Comparison of ENCODE assay signal across 18 cellular contexts in the genomic region with DNA sequence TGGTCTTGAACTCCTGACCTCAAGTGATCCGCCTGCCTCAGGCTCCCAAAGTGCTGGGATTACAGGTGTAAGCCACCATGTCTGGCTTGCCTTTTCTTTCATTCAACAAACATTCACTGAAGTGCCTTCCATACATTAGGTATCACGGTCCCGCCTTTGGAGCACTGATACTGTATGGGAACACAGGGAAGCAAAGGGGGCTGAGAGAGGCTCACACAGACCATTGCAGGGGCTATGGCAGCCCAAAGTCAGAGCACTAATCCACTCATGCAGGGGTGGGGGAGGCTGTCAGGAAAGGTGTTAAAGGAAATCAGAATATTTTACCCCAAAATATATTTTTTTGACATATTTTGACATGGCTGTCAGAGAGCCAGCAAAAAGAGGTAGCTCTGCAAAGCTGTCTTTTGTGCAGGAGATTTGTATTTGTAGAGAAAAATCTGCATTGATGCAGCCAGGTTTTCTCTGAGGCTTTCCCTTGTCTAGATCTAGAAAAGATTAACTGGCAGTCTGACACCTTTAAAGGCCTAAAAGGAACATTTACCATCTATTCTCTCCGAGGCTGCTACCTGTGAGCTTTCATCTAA. TPM values are rescaled to one million over a fixed set of nuclear protein-coding genes. Genes with fewer than 3 reads are reported as not detected.
DNase-seq lines count a peak whose midpoint lies in the region; ATAC-seq, FAIRE-seq and TF ChIP-seq lines count a peak whose summit lies in the region.
"Had no signal": no experiment of that assay in that cellular context is flagged by ENCODE, and none has a peak within 500 bp of the region (broad histone marks: within the 10 kb centered on the region; RNA-seq: fewer than 3 reads in every experiment).

No MANE protein-coding gene starts in this region.

- 0 out of 2 replicates have a peak overlapping the region, but pooled peaks have one; percentile 60 for H2BK12ac ChIP-seq in H1 (ENCODE audit: low read depth, low read length)

- H3K79me1 ChIP-seq in IMR-90 (ENCODE audit: low read depth in 1 of 2, low read length in 2 of 2) (peaks cover 0 to 6% of the 10 kb centered on the region in 2 experiments; a peak in 2 of 4 replicates), H1 (ENCODE audit: low read depth, low read length) (no peaks in the 10 kb centered on the region)

- no peak for FAIRE-seq in H1 (lab: Jason Lieb, UNC)
- FAIRE-seq: HepG2 had no signal

- no peaks in the 10 kb centered on the region for H3K79me2 ChIP-seq in H1 (ENCODE audit: control insufficient read depth in 1 of 2, insufficient read depth in 2 of 2, low read length in 2 of 2)
- H3K79me2 ChIP-seq in OCI-LY7 (ENCODE audit: insufficient read depth, low read depth, low read length): no peaks in the 10 kb centered on the region

- BruUV-seq in IMR-90 (replicated peaks; lab: Mats Ljungman, UMichigan) (no TSS peak), OCI-LY7 (replicated peaks; lab: Mats Ljungman, UMichigan) (no TSS peak)

- H2BK5ac ChIP-seq in IMR-90 (ENCODE audit: low read depth, low read length, poor library complexity, severe bottlenecking): peak overlapping the region; percentile 100
- H2BK5ac ChIP-seq in H1 (ENCODE audit: low read depth, low read length): no peak overlapping the region

- TF ChIP-seq POLR2A in IMR-90 (IDR thresholded peaks at IDR 0.05; ENCODE audit: low read depth, low read length) (no peak), H1 (IDR thresholded peaks at IDR 0.05; ENCODE audit: control extremely low read depth in 1 of 2, low read depth in 2 of 2, low read length in 2 of 2) (no peak)

- H3K18ac ChIP-seq in IMR-90 (ENCODE audit: low read depth, low read length) (peak overlapping the region; percentile 96), H1 (ENCODE audit: extremely low read depth, low read length) (0 out of 2 replicates have a peak overlapping the region, but pooled peaks have one; percentile 9)

- H3K9ac ChIP-seq in IMR-90 (ENCODE audit: low read depth, low read length): no peak overlapping the region
- H3K9ac ChIP-seq in H1 (replicated peaks in 1 of 4; ENCODE audit: extremely low read depth in 1 of 4, low read depth in 3 of 4, low read length in 3 of 4): no peak overlapping the region
- H3K9ac ChIP-seq: BLaER1 had no signal

- peak overlapping the region; percentile 100 for H2BK120ac ChIP-seq in IMR-90 (ENCODE audit: low read depth, low read length)
- no peak overlapping the region for H2BK120ac ChIP-seq in H1 (replicated peaks; ENCODE audit: low read depth, low read length)

- H3K56ac ChIP-seq in IMR-90 (ENCODE audit: extremely low read depth, insufficient read depth, low read length) (0 out of 2 replicates have a peak overlapping the region, but pooled peaks have one; percentile 63), H1 (replicated peaks; ENCODE audit: insufficient read length, low read depth, low read length) (no peak overlapping the region)

- CTCF ChIA-PET in IMR-90 (lab: Yijun Ruan, JAX): interaction anchor here (0.6 kb wide), 1 partner anchor 104 kb away, joined by 5 read pairs; no protein-coding TSS in a partner anchor
- CTCF ChIA-PET in H1 (lab: Charles Lee; ENCODE audit: partially characterized antibody): interaction anchor here (0.8 to 1.9 kb wide), 8 partner anchors 9 to 90 kb away, joined by 3 to 5 read pairs (median 4); no protein-coding TSS in a partner anchor
- CTCF ChIA-PET in OCI-LY7 (lab: Charles Lee; ENCODE audit: unreplicated experiment): no interaction called here

- H3K9me3 ChIP-seq in IMR-90 (ENCODE audit: control insufficient read depth, insufficient read depth, low read length) (no peaks in the 10 kb centered on the region), H1 (ENCODE audit: insufficient read depth in 2 of 2, low read depth in 1 of 2, low read length in 1 of 2) (no peaks in the 10 kb centered on the region), psoas muscle (no peaks in the 10 kb centered on the region), OCI-LY7 (ENCODE audit: low read length) (no peaks in the 10 kb centered on the region)
- H3K9me3 ChIP-seq: BLaER1 had no signal

- H3K27ac ChIP-seq in IMR-90 (ENCODE audit: insufficient read depth, low read length) (peak overlapping the region; percentile 99), H1 (ENCODE audit: low read depth, low read length) (no peak overlapping the region), psoas muscle (peak overlapping the region; percentile 83), OCI-LY7 (ENCODE audit: low read depth, low read length, poor library complexity, severe bottlenecking) (no peak overlapping the region)
- H3K27ac ChIP-seq: BLaER1 had no signal

- peak overlapping the region; percentile 57 for H4K5ac ChIP-seq in IMR-90 (ENCODE audit: low read depth, low read length)
- H4K5ac ChIP-seq in H1 (ENCODE audit: insufficient read length, low read depth, low read length): no peak overlapping the region

- TF ChIP-seq RAD21 in IMR-90 (IDR thresholded peaks at IDR 0.05; ENCODE audit: low read length) (no peak), H1 (IDR thresholded peaks at IDR 0.05 in 1 of 2, conservative IDR thresholded peaks at IDR 0.05 in 1 of 2; ENCODE audit: low read depth in 2 of 2, low read length in 2 of 2) (no peak)

- H4K20me1 ChIP-seq in IMR-90 (ENCODE audit: insufficient read depth, low read length): no peaks in the 10 kb centered on the region
- H4K20me1 ChIP-seq in H1 (replicated peaks in 1 of 2; ENCODE audit: control insufficient read depth in 1 of 2, insufficient read depth in 2 of 2, low read length in 2 of 2): peaks cover 0 to 2% of the 10 kb centered on the region in 2 experiments
- no peaks in the 10 kb centered on the region for H4K20me1 ChIP-seq in OCI-LY7 (ENCODE audit: insufficient read depth, low read length)

- H3K14ac ChIP-seq in IMR-90 (replicated peaks; ENCODE audit: low read depth, low read length): no peak overlapping the region; the same call in 1 of the 2 replicates
- H3K14ac ChIP-seq in H1 (ENCODE audit: insufficient read length): no peak overlapping the region

- H3K27ac Mint-ChIP-seq in type B pancreatic cell: peak overlapping the region; percentile 20

- peaks cover 19% of the 10 kb centered on the region for H3K36me3 Mint-ChIP-seq in type B pancreatic cell

- no peak for ATAC-seq in IMR-90 (ENCODE audit: low read depth)
- no peak for ATAC-seq in psoas muscle
- ATAC-seq: HepG2 had no signal

- dilution Hi-C loops in IMR-90 (cut with HindIII; ENCODE audit: low sequenced_read_pairs, unreplicated experiment): no loop called here

- H3K4me3 Mint-ChIP-seq in type B pancreatic cell: no peak overlapping the region

- H3K9me1 ChIP-seq in IMR-90 (ENCODE audit: insufficient read depth, low read length): peaks cover 32% of the 10 kb centered on the region

- H2AK9ac ChIP-seq in IMR-90 (replicated peaks; ENCODE audit: low read depth, low read length, poor library complexity): no peak overlapping the region

- no peak for DNase-seq in IMR-90
- DNase-seq in H1 (ENCODE audit: low read depth in 1 of 2, low spot score in 2 of 2): no peak
- no peak for DNase-seq in psoas muscle
- no peak for DNase-seq in type B pancreatic cell (ENCODE audit: extremely low spot score, unreplicated experiment)
- DNase-seq in HuH-7 (ENCODE audit: low spot score): no peak
- no peak for DNase-seq in NCI-H187 (lab: John Stamatoyannopoulos, UW)
- DNase-seq in OCI-LY7 (ENCODE audit: low spot score): no peak
- DNase-seq: DMS153, EL, H7, Karpas-422, MM.1S, NCI-H1417, NCI-H2029 treated with DMSO at 0.1 percent for 48 hours, NCI-H510A treated with DMSO at 0.1 percent for 48 hours, RPMI8226 had no signal

- H2BK15ac ChIP-seq in IMR-90 (ENCODE audit: low read depth, low read length) (peak overlapping the region; percentile 80; the same call in 2 of the 3 replicates), H1 (ENCODE audit: low read length) (no peak overlapping the region)

- H3K27me3 Mint-ChIP-seq in type B pancreatic cell: no peaks in the 10 kb centered on the region

- no peak for TF ChIP-seq EP300 in H1 (IDR thresholded peaks at IDR 0.05; ENCODE audit: borderline replicate concordance in 1 of 2, low read depth in 2 of 2, low read length in 2 of 2)

- H3K23me2 ChIP-seq in H1 (ENCODE audit: low read depth, low read length): no peaks in the 10 kb centered on the region

- peak overlapping the region; percentile 99 for H4K91ac ChIP-seq in IMR-90 (ENCODE audit: insufficient read depth, low read depth, low read length)
- H4K91ac ChIP-seq in H1 (replicated peaks; ENCODE audit: insufficient read length, low read length): no peak overlapping the region

- in situ Hi-C loops in IMR-90 (cut with MboI; ENCODE audit: low sequenced_read_pairs): no loop called here

- peaks cover under 1% of the 10 kb centered on the region for H3K4me1 Mint-ChIP-seq in type B pancreatic cell (ENCODE audit: unreplicated experiment)

- H3K9me2 ChIP-seq in OCI-LY7 (ENCODE audit: insufficient read depth, low read length): no peaks in the 10 kb centered on the region

- no peaks in the 10 kb centered on the region for H3K36me3 ChIP-seq in IMR-90 (ENCODE audit: control insufficient read depth, insufficient read depth, low read length)
- H3K36me3 ChIP-seq in H1 (ENCODE audit: control insufficient read depth in 2 of 4, insufficient read depth in 4 of 4, low read length in 3 of 4): no peaks in the 10 kb centered on the region; a peak in 1 of 8 replicates
- H3K36me3 ChIP-seq in psoas muscle (ENCODE audit: insufficient read depth in 1 of 2, low read depth in 1 of 2): peaks cover 0 to 49% of the 10 kb centered on the region in 2 donors
- no peaks in the 10 kb centered on the region for H3K36me3 ChIP-seq in OCI-LY7 (ENCODE audit: insufficient read depth, low read length)

- no peak overlapping the region for H3K4me3 ChIP-seq in IMR-90 (ENCODE audit: insufficient read depth, low read depth, low read length)
- no peak overlapping the region for H3K4me3 ChIP-seq in H1 (ENCODE audit: extremely low read depth in 1 of 4, insufficient read depth in 2 of 4, low read depth in 3 of 4, low read length in 4 of 4)
- H3K4me3 ChIP-seq in psoas muscle: no peak overlapping the region
- no peak overlapping the region for H3K4me3 ChIP-seq in OCI-LY7 (ENCODE audit: low read depth, low read length, poor library complexity, severe bottlenecking)
- H3K4me3 ChIP-seq: BLaER1 had no signal

- H2AK5ac ChIP-seq in IMR-90 (ENCODE audit: low read depth, low read length) (peak overlapping the region; percentile 97), H1 (ENCODE audit: low read depth, low read length) (no peak overlapping the region)

- H3K27me3 ChIP-seq in IMR-90 (ENCODE audit: control insufficient read depth, insufficient read depth, low read length) (no peaks in the 10 kb centered on the region), H1 (replicated peaks in 1 of 4; ENCODE audit: control insufficient read depth in 3 of 4, extremely low read depth in 1 of 4, insufficient read depth in 3 of 4, low read length in 3 of 4) (no peaks in the 10 kb centered on the region), psoas muscle (ENCODE audit: insufficient read depth in 3 of 3, low read length in 2 of 3) (no peaks in the 10 kb centered on the region)
- H3K27me3 ChIP-seq: BLaER1 had no signal

- intact Hi-C loops in IMR-90 (cut with micrococcal nuclease): no loop called here
- intact Hi-C loops in psoas muscle (cut with DNase I): no loop called here
- intact Hi-C loops in OCI-LY7 (cut with micrococcal nuclease; ENCODE audit: unreplicated experiment): no loop called here

- no peak overlapping the region for H3K4me2 ChIP-seq in IMR-90 (ENCODE audit: low read depth, low read length)
- H3K4me2 ChIP-seq in H1 (ENCODE audit: insufficient read depth in 1 of 2, low read depth in 2 of 2, low read length in 2 of 2): no peak overlapping the region
- H3K4me2 ChIP-seq in OCI-LY7 (ENCODE audit: low read length): no peak overlapping the region
- H3K4me2 ChIP-seq: BLaER1 had no signal

- peaks cover 5% of the 10 kb centered on the region for H3K9me3 Mint-ChIP-seq in type B pancreatic cell

- H3K4ac ChIP-seq in IMR-90 (ENCODE audit: low read depth, low read length) (peak overlapping the region; percentile 100), H1 (replicated peaks; ENCODE audit: insufficient read length, low read depth, low read length) (no peak overlapping the region)

- H2BK20ac ChIP-seq in IMR-90 (ENCODE audit: low read depth, low read length) (peak overlapping the region; percentile 100), H1 (ENCODE audit: low read length) (no peak overlapping the region)

- TF ChIP-seq CTCF in IMR-90 (conservative IDR thresholded peaks at IDR 0.05; ENCODE audit: low read depth, low read length) (no peak), H1 (IDR thresholded peaks at IDR 0.05; ENCODE audit: control extremely low read depth in 1 of 3, insufficient read depth in 1 of 3, low read depth in 1 of 3, low read length in 3 of 3) (no peak), psoas muscle (IDR thresholded peaks at IDR 0.05) (no peak), type B pancreatic cell (conservative IDR thresholded peaks at IDR 0.05) (no peak), OCI-LY7 (conservative IDR thresholded peaks at IDR 0.05; ENCODE audit: low read length) (no peak)

- H2AFZ ChIP-seq in IMR-90 (replicated peaks; ENCODE audit: low read length, poor library complexity) (peak overlapping the region; percentile 28), H1 (ENCODE audit: low read length) (no peak overlapping the region), OCI-LY7 (ENCODE audit: low read length) (no peak overlapping the region)

- WGBS in IMR-90 (ENCODE audit: extremely low coverage in 2 of 2, insufficient read length in 1 of 2), 2 experiments: no CpG with 5 or more reads among the region's 4 CpGs
- 88% methylated on average over 4 of the region's 4 CpGs; no CpG with 5 or more reads in 1 of the 2 experiments for WGBS in H1 (ENCODE audit: extremely low coverage in 1 of 2, insufficient coverage in 1 of 2, insufficient read length in 1 of 2, insufficient replicate concordance in 2 of 2, low coverage in 1 of 2, low lambda C conversion rate in 2 of 2, missing lambda C conversion rate in 1 of 2), 2 experiments
- 94 to 95% (median 95%) methylated on average over 4 of the region's 4 CpGs for WGBS in psoas muscle, 3 donors

- H4K8ac ChIP-seq in IMR-90 (ENCODE audit: low read depth in 2 of 2, low read length in 2 of 2) (peak overlapping the region; percentile 90 to 99; a peak in 3 of 4 replicates), H1 (ENCODE audit: extremely low read depth, insufficient read depth, low read length) (0 out of 2 replicates have a peak overlapping the region, but pooled peaks have one; percentile 7)

- H3K23ac ChIP-seq in IMR-90 (ENCODE audit: low read depth, low read length) (no peak overlapping the region), H1 (ENCODE audit: insufficient read length) (no peak overlapping the region)

- POLR2A ChIA-PET in IMR-90 (lab: Charles Lee; ENCODE audit: unreplicated experiment): interaction anchor here (1.5 kb wide), 1 partner anchor 45 kb away, joined by 3 read pairs; no protein-coding TSS in a partner anchor
- POLR2A ChIA-PET in H1 (lab: Charles Lee; ENCODE audit: partially characterized antibody): no interaction called here
- POLR2A ChIA-PET in OCI-LY7 (lab: Charles Lee): interaction anchor here (0.9 to 1.1 kb wide), 2 partner anchors 12 to 13 kb away, joined by 3 read pairs; no protein-coding TSS in a partner anchor

- H3K4me1 ChIP-seq in IMR-90 (ENCODE audit: control insufficient read depth, insufficient read depth, low read length) (peaks cover 38% of the 10 kb centered on the region), H1 (replicated peaks in 1 of 4; ENCODE audit: control insufficient read depth in 3 of 4, insufficient read depth in 4 of 4, low read length in 3 of 4) (peaks cover 0 to 8% (median 0%) of the 10 kb centered on the region in 4 experiments; a peak in 1 of 7 replicates), psoas muscle (peaks cover 39% of the 10 kb centered on the region), OCI-LY7 (ENCODE audit: insufficient read depth, low read length, poor library complexity, severe bottlenecking) (no peaks in the 10 kb centered on the region)
- H3K4me1 ChIP-seq: BLaER1 had no signal

RNA-seq across cellular contexts. Expression of a gene that starts 42.0 kb away (rescaled TPM):
- total RNA-seq in IMR-90 (2012; rRNA removed) (27.5 and 30.1 TPM in 2 replicates), psoas muscle (100 to 1,000 TPM; 267 to 504 (median 329) TPM), type B pancreatic cell (ENCODE audit: low replicate concordance) (171 and 347 TPM in 2 replicates), OCI-LY7 (2022) (103 and 105 TPM in 2 replicates)
- polyA plus RNA-seq in IMR-90 (2012; rRNA removed) (179 and 187 TPM in 2 replicates), H1 (2011; rRNA removed) (169 and 199 TPM in 2 replicates), psoas muscle (100 to 1,000 TPM in 2 of 3 donors, 10 to 100 TPM in 1; 97.3 to 493 (median 311) TPM)
- 120 and 255 TPM in 2 replicates for polyA plus RNA-seq in IMR-90 (2012; cell fraction: cytosol; rRNA removed)
- 44.1 and 131 TPM in 2 replicates for polyA plus RNA-seq in IMR-90 (2012; cell fraction: nucleus; rRNA removed; ENCODE audit: low replicate concordance)
- total RNA-seq in H1 (2021; fragmentation: NEBNext Ultra II Directional; extraction: Animal tissue kit (Norgen Biotek cat#: 25700)): 245 and 264 TPM in 2 replicates
- 145 TPM for polyA plus RNA-seq in H1 (2011; cell fraction: cytosol; rRNA removed)
- polyA plus RNA-seq in H1 (2011; cell fraction: nucleus; rRNA removed): 149 TPM
- 232 to 293 TPM (median 265 TPM) in 4 replicates for polyA plus RNA-seq in H1 (2012, experiment 1 of 2)
- polyA plus RNA-seq in H1 (2012, experiment 2 of 2): 278 TPM
- polyA plus RNA-seq in H1 (2013, experiment 1 of 2): 242 TPM
- 244 TPM for polyA plus RNA-seq in H1 (2013, experiment 2 of 2)
- polyA minus RNA-seq in H1 (2011; rRNA and poly(A)+ RNA removed): 142 and 150 TPM in 2 replicates
- polyA minus RNA-seq in H1 (2011; cell fraction: cytosol; rRNA and poly(A)+ RNA removed): 109 TPM
- polyA minus RNA-seq in H1 (2011; cell fraction: nucleus; rRNA and poly(A)+ RNA removed): 70.1 TPM
- 22.3 and 23.1 TPM in 2 replicates for total RNA-seq in OCI-LY7 (2014; rRNA removed; shearing (Covaris generic))

Comparison
In these comparisons a context has a peak if more than half of its experiments do, and no peak if none do; other contexts are left out.
1. H3K27ac ChIP-seq: peak in IMR-90 (single experiment) and psoas muscle (single experiment); none in H1 (single experiment) and OCI-LY7 (single experiment).